Comparison of ENCODE assay signal across 13 cellular contexts in genomic region chr3:134360046-134360445, GRCh38. TPM values are rescaled to one million over a fixed set of nuclear protein-coding genes. Genes with fewer than 3 reads are reported as not detected.
DNase-seq lines count a peak whose midpoint lies in the region; ATAC-seq and TF ChIP-seq lines count a peak whose summit lies in the region.
"Had no signal": no experiment of that assay in that cellular context is flagged by ENCODE, and none has a peak within 500 bp of the region (broad histone marks: within the 10 kb centered on the region; RNA-seq: fewer than 3 reads in every experiment).

No MANE protein-coding gene starts in this region.

- DNase-seq in Peyer's patch (peak in 2 of 3 donors; percentile 44 to 46), cerebellar cortex (ENCODE audit: low spot score) (no peak), HuH-7 (ENCODE audit: low spot score) (no peak)
- DNase-seq in activated naive CD4-positive, alpha-beta T cell treated with anti-CD3 and anti-CD28 coated beads for 36 hours, result no peak
- DNase-seq: BE2C, foreskin keratinocyte, MM.1S, RPMI8226 had no signal

- H3K4me3 ChIP-seq in ACC112 (ENCODE audit: low read depth, low read length), result no peak overlapping the region
- no peak overlapping the region for H3K4me3 ChIP-seq in Peyer's patch
- no peak overlapping the region for H3K4me3 ChIP-seq in gastroesophageal sphincter
- no peak overlapping the region for H3K4me3 ChIP-seq in rectal smooth muscle tissue (ENCODE audit: low read length)

- WGBS in gastroesophageal sphincter (ENCODE audit: low coverage in 1 of 2), 2 donors, result 66 to 100% methylated on average over 3 to 7 of the region's 12 CpGs

- no peaks in the 10 kb centered on the region for H3K36me3 Mint-ChIP-seq in activated naive CD4-positive, alpha-beta T cell treated with anti-CD3 and anti-CD28 coated beads for 36 hours (ENCODE audit: low read depth)

- H3K9me3 ChIP-seq in Peyer's patch (no peaks in the 10 kb centered on the region), gastroesophageal sphincter (no peaks in the 10 kb centered on the region)
- H3K9me3 ChIP-seq: BE2C had no signal

- H3K4me1 ChIP-seq in ACC112 (ENCODE audit: control insufficient read depth, insufficient read depth, low read length, unreplicated experiment) (peaks cover 84% of the 10 kb centered on the region), Peyer's patch (peaks cover 0 to 31% (median 6%) of the 10 kb centered on the region in 4 donors), gastroesophageal sphincter (peaks cover 30 to 97% (median 79%) of the 10 kb centered on the region in 3 donors), rectal smooth muscle tissue (ENCODE audit: control insufficient read depth, insufficient read depth, low read length) (peaks cover 62% of the 10 kb centered on the region)
- H3K4me1 ChIP-seq: BE2C had no signal

- no peaks in the 10 kb centered on the region for H3K9me3 Mint-ChIP-seq in activated naive CD4-positive, alpha-beta T cell treated with anti-CD3 and anti-CD28 coated beads for 36 hours

- peaks cover 64% of the 10 kb centered on the region for H3K36me3 ChIP-seq in ACC112 (ENCODE audit: insufficient read depth, low read length)
- peaks cover 0 to 75% (median 0%) of the 10 kb centered on the region in 3 donors for H3K36me3 ChIP-seq in Peyer's patch
- peaks cover 5 to 92% of the 10 kb centered on the region in 2 donors for H3K36me3 ChIP-seq in gastroesophageal sphincter
- peaks cover 48% of the 10 kb centered on the region for H3K36me3 ChIP-seq in rectal smooth muscle tissue (ENCODE audit: control insufficient read depth, insufficient read depth, low read length)
- H3K36me3 ChIP-seq: BE2C had no signal

- H3K27me3 ChIP-seq in ACC112 (ENCODE audit: insufficient read depth, low read length), result no peaks in the 10 kb centered on the region
- no peaks in the 10 kb centered on the region for H3K27me3 ChIP-seq in Peyer's patch
- no peaks in the 10 kb centered on the region for H3K27me3 ChIP-seq in gastroesophageal sphincter
- no peaks in the 10 kb centered on the region for H3K27me3 ChIP-seq in rectal smooth muscle tissue (ENCODE audit: control insufficient read depth, insufficient read depth, low read length)
- H3K27me3 ChIP-seq: BE2C, foreskin keratinocyte had no signal

- no peak overlapping the region for H3K4me3 Mint-ChIP-seq in activated naive CD4-positive, alpha-beta T cell treated with anti-CD3 and anti-CD28 coated beads for 36 hours

- peaks cover 42% of the 10 kb centered on the region for H3K79me2 ChIP-seq in ACC112 (ENCODE audit: control insufficient read depth, insufficient read depth, low read length, unreplicated experiment)

- TF ChIP-seq CTCF in Peyer's patch (IDR thresholded peaks at IDR 0.05) (no peak), gastroesophageal sphincter (IDR thresholded peaks at IDR 0.05) (no peak)

- peaks cover 17% of the 10 kb centered on the region for H3K4me1 Mint-ChIP-seq in activated naive CD4-positive, alpha-beta T cell treated with anti-CD3 and anti-CD28 coated beads for 36 hours (ENCODE audit: low read depth)

- no peak overlapping the region for H3K9ac ChIP-seq in rectal smooth muscle tissue (ENCODE audit: low read length)

- intact Hi-C loops in activated naive CD4-positive, alpha-beta T cell treated with anti-CD3 and anti-CD28 coated beads for 36 hours (cut with micrococcal nuclease), result no loop called here

- H3K27me3 Mint-ChIP-seq in activated naive CD4-positive, alpha-beta T cell treated with anti-CD3 and anti-CD28 coated beads for 36 hours (ENCODE audit: low read depth), result no peaks in the 10 kb centered on the region

- H3K27ac Mint-ChIP-seq in activated naive CD4-positive, alpha-beta T cell treated with anti-CD3 and anti-CD28 coated beads for 36 hours, result no peak overlapping the region

- CTCF ChIA-PET in activated naive CD4-positive, alpha-beta T cell treated with anti-CD3 and anti-CD28 coated beads for 36 hours (lab: Charles Lee), result interaction anchor here (1.6 kb wide), 1 partner anchor 148 kb away, joined by 3 read pairs; no protein-coding TSS in a partner anchor

- H3K27ac ChIP-seq in ACC112 (ENCODE audit: low read depth, low read length) (peak overlapping the region; percentile 84), Peyer's patch (peak overlapping the region in 3 of 4 donors; percentile 6 to 75 (median 38)), gastroesophageal sphincter (peak overlapping the region; percentile 9 to 100 (median 99)), rectal smooth muscle tissue (ENCODE audit: low read depth, low read length) (peak overlapping the region; percentile 77)
- H3K27ac ChIP-seq: foreskin keratinocyte, HL-60 had no signal

- ATAC-seq in gastroesophageal sphincter (no peak), HG02981 (IDR thresholded peaks at IDR 0.05; ENCODE audit: unreplicated experiment) (no peak)
- ATAC-seq: foreskin keratinocyte had no signal

- no peak for TF ChIP-seq EP300 in gastroesophageal sphincter (IDR thresholded peaks at IDR 0.05)

- TF ChIP-seq POLR2A in Peyer's patch (IDR thresholded peaks at IDR 0.05) (no peak), gastroesophageal sphincter (IDR thresholded peaks at IDR 0.05) (no peak)

- no peak overlapping the region for H2AFZ ChIP-seq in ACC112 (ENCODE audit: low read length, unreplicated experiment)

RNA-seq across cellular contexts. Expression of gene AMOTL2, which starts 14.2 kb away (rescaled TPM):
- total RNA-seq in Peyer's patch (10 to 100 TPM; 20.3 to 72.8 (median 31.6) TPM), gastroesophageal sphincter (100 to 1,000 TPM in 3 of 4 donors, 10 to 100 TPM in 1; 93.2 to 226 (median 153) TPM)
- total RNA-seq in activated naive CD4-positive, alpha-beta T cell treated with anti-CD3 and anti-CD28 coated beads for 36 hours, result under 1 TPM in 1 of 2 experiments, not detected in 1; 0.31 TPM

Comparison
In these comparisons a context has a peak if more than half of its experiments do, and no peak if none do; other contexts are left out.
1. H3K27ac ChIP-seq: peak in every context shown above with its lines; median percentile 99 in gastroesophageal sphincter; 84 in ACC112; 77 in rectal smooth muscle tissue; 38 in Peyer's patch.
2. DNase-seq: peak in Peyer's patch (2 of 3); none in cerebellar cortex (single experiment), activated naive CD4-positive, alpha-beta T cell treated with anti-CD3 and anti-CD28 coated beads for 36 hours (single experiment) and HuH-7 (single experiment).
3. RNA of gene AMOTL2, which starts 14.2 kb away (total RNA-seq): 93.2 to 226 TPM in gastroesophageal sphincter and 20.3 to 72.8 TPM in Peyer's patch; 0.31 TPM in activated naive CD4-positive, alpha-beta T cell treated with anti-CD3 and anti-CD28 coated beads for 36 hours; every median in the first group is over 10 times any median in the second.